Comparison of ENCODE assay signal across 7 cellular contexts in genomic region chr3:146468932-146469205, GRCh38. TPM values are rescaled to one million over a fixed set of nuclear protein-coding genes. Genes with fewer than 3 reads are reported as not detected.
A peak's percentile ranks its signal among the peaks of the same experiment; 100 is the strongest.
DNase-seq lines count a peak whose midpoint lies in the region; ATAC-seq and TF ChIP-seq lines count a peak whose summit lies in the region.
"Not testable (repeated sequence)": the region's sequence is repeated elsewhere in the genome, so short reads cannot be mapped to it uniquely, and the experiment has no call there.

No MANE protein-coding gene starts in this region.

- peak overlapping the region; percentile 67 to 86 (median 72) for H3K27ac ChIP-seq in Peyer's patch
- H3K27ac ChIP-seq in left ventricle myocardium inferior (replicated peaks) = peak overlapping the region; percentile 52
- H3K27ac ChIP-seq in smooth muscle cell (ENCODE audit: low read depth) = not testable (repeated sequence)

- not testable (repeated sequence) for H3K4me1 Mint-ChIP-seq in activated T-helper 17 cell treated with anti-CD3 and anti-CD28 coated beads, Interleukin-2, amount 50 U/mL, for 72 hours; dendritic cell treated with granulocyte-macrophage colony-stimulating factor and Interleukin-4, amounts not matched to agents 40 ng/mL and 50 ng/mL, for 4 days (ENCODE audit: low read depth)
- H3K4me1 Mint-ChIP-seq in naive thymus-derived CD8-positive, alpha-beta T cell = peaks cover 2 to 16% (median 11%) of the 10 kb centered on the region in 4 donors

- not testable (repeated sequence) for H3K36me3 ChIP-seq in H7 (replicated peaks; ENCODE audit: control insufficient read depth, insufficient read depth, low read length); Peyer's patch; left ventricle myocardium inferior; smooth muscle cell (ENCODE audit: low read depth)

- H3K36me3 Mint-ChIP-seq in activated T-helper 17 cell treated with anti-CD3 and anti-CD28 coated beads, Interleukin-2, amount 50 U/mL, for 72 hours (ENCODE audit: low read depth); dendritic cell treated with granulocyte-macrophage colony-stimulating factor and Interleukin-4, amounts not matched to agents 40 ng/mL and 50 ng/mL, for 4 days (ENCODE audit: low read depth); naive thymus-derived CD8-positive, alpha-beta T cell: not testable (repeated sequence)

- TF ChIP-seq CTCF in Peyer's patch (IDR thresholded peaks at IDR 0.05); left ventricle myocardium inferior (IDR thresholded peaks at IDR 0.05; ENCODE audit: borderline replicate concordance); smooth muscle cell (IDR thresholded peaks at IDR 0.05; ENCODE audit: borderline replicate concordance, insufficient read depth, poor library complexity, severe bottlenecking): not testable (repeated sequence)

- peak overlapping the region; percentile 90 for H2AFZ ChIP-seq in smooth muscle cell (ENCODE audit: low read depth)

- peak overlapping the region; percentile 78 for H3K4me3 Mint-ChIP-seq in activated T-helper 17 cell treated with anti-CD3 and anti-CD28 coated beads, Interleukin-2, amount 50 U/mL, for 72 hours
- peak overlapping the region; percentile 89 for H3K4me3 Mint-ChIP-seq in dendritic cell treated with granulocyte-macrophage colony-stimulating factor and Interleukin-4, amounts not matched to agents 40 ng/mL and 50 ng/mL, for 4 days
- peak overlapping the region; percentile 72 to 88 (median 82) for H3K4me3 Mint-ChIP-seq in naive thymus-derived CD8-positive, alpha-beta T cell

- not testable (repeated sequence) for H3K79me2 ChIP-seq in smooth muscle cell (ENCODE audit: low read depth)

- H3K9me3 Mint-ChIP-seq in activated T-helper 17 cell treated with anti-CD3 and anti-CD28 coated beads, Interleukin-2, amount 50 U/mL, for 72 hours; dendritic cell treated with granulocyte-macrophage colony-stimulating factor and Interleukin-4, amounts not matched to agents 40 ng/mL and 50 ng/mL, for 4 days; naive thymus-derived CD8-positive, alpha-beta T cell: not testable (repeated sequence)

- not testable (repeated sequence) for H3F3A ChIP-seq in smooth muscle cell (ENCODE audit: low read depth)

- H3K4me1 ChIP-seq in Peyer's patch; smooth muscle cell (ENCODE audit: low read depth): not testable (repeated sequence)
- H3K4me1 ChIP-seq in left ventricle myocardium inferior = peaks cover 14% of the 10 kb centered on the region

- WGBS in smooth muscle cell (ENCODE audit: low lambda C conversion rate) = 83% methylated on average over 8 of the region's 8 CpGs

- intact Hi-C loops in dendritic cell treated with granulocyte-macrophage colony-stimulating factor and Interleukin-4, amounts not matched to agents 40 ng/mL and 50 ng/mL, for 4 days (cut with micrococcal nuclease) = loop anchor here (2.0 kb wide), 1 partner anchor 76 kb away; the partner anchor contains the start of gene PLSCR1
- intact Hi-C loops in left ventricle myocardium inferior (cut with micrococcal nuclease) = not testable (repeated sequence)

- DNase-seq in H7; Peyer's patch; left ventricle myocardium inferior; naive thymus-derived CD8-positive, alpha-beta T cell; smooth muscle cell (lab: John Stamatoyannopoulos, UW; ENCODE audit: unreplicated experiment): not testable (repeated sequence)

- ATAC-seq in activated T-helper 17 cell treated with anti-CD3 and anti-CD28 coated beads, Interleukin-2, amount 50 U/mL, for 72 hours (replicated peaks); naive thymus-derived CD8-positive, alpha-beta T cell: not testable (repeated sequence)

- POLR2A ChIA-PET in naive thymus-derived CD8-positive, alpha-beta T cell (lab: Charles Lee) = interaction anchor here (1.6 kb wide), 1 partner anchor 76 kb away, joined by 6 read pairs; the partner anchor contains the start of gene PLSCR1

- not testable (repeated sequence) for H3K9ac ChIP-seq in smooth muscle cell (ENCODE audit: low read depth)

- peak overlapping the region; percentile 67 for H3K27ac Mint-ChIP-seq in activated T-helper 17 cell treated with anti-CD3 and anti-CD28 coated beads, Interleukin-2, amount 50 U/mL, for 72 hours
- peak overlapping the region; percentile 92 for H3K27ac Mint-ChIP-seq in dendritic cell treated with granulocyte-macrophage colony-stimulating factor and Interleukin-4, amounts not matched to agents 40 ng/mL and 50 ng/mL, for 4 days
- H3K27ac Mint-ChIP-seq in naive thymus-derived CD8-positive, alpha-beta T cell = peak overlapping the region; percentile 56 to 93 (median 82)

- H4K20me1 ChIP-seq in smooth muscle cell (ENCODE audit: low read depth) = not testable (repeated sequence)

- H3K4me3 ChIP-seq in H7 (ENCODE audit: insufficient read depth, low read depth, low read length) (peak overlapping the region; percentile 56), Peyer's patch (peak overlapping the region; percentile 52 to 63 (median 59)), left ventricle myocardium inferior (peak overlapping the region; percentile 70), smooth muscle cell (peak overlapping the region; percentile 53)

- not testable (repeated sequence) for H3K27me3 ChIP-seq in H7 (ENCODE audit: control insufficient read depth, insufficient read depth, low read length); Peyer's patch; left ventricle myocardium inferior (ENCODE audit: low read depth); smooth muscle cell (ENCODE audit: low read depth)

- H3K4me2 ChIP-seq in smooth muscle cell = peak overlapping the region; percentile 83

- H3K27me3 Mint-ChIP-seq in activated T-helper 17 cell treated with anti-CD3 and anti-CD28 coated beads, Interleukin-2, amount 50 U/mL, for 72 hours; dendritic cell treated with granulocyte-macrophage colony-stimulating factor and Interleukin-4, amounts not matched to agents 40 ng/mL and 50 ng/mL, for 4 days; naive thymus-derived CD8-positive, alpha-beta T cell: not testable (repeated sequence)

- not testable (repeated sequence) for TF ChIP-seq POLR2A in Peyer's patch (IDR thresholded peaks at IDR 0.05)

- not testable (repeated sequence) for H3K9me3 ChIP-seq in Peyer's patch; left ventricle myocardium inferior (replicated peaks); smooth muscle cell (replicated peaks; ENCODE audit: low read depth)

RNA-seq across cellular contexts. Expression of gene PLSCR2, which starts 0.5 kb away (rescaled TPM):
- total RNA-seq in H7 (2014; rRNA removed; shearing (Covaris generic)) = 5.1 TPM in 1 of 2 replicates, not detected in the other
- not detected for total RNA-seq in Peyer's patch
- total RNA-seq in activated T-helper 17 cell treated with anti-CD3 and anti-CD28 coated beads, Interleukin-2, amount 50 U/mL, for 72 hours = not detected
- total RNA-seq in left ventricle myocardium inferior = not detected
- total RNA-seq in naive thymus-derived CD8-positive, alpha-beta T cell = under 1 TPM in 1 of 2 experiments, not detected in 1; 0.31 TPM
- 1 to 10 TPM in 1 of 3 donors, under 1 TPM in 1, not detected in 1; 0.76 to 1.2 TPM for polyA plus RNA-seq in naive thymus-derived CD8-positive, alpha-beta T cell
- 0.58 TPM in 1 of 2 replicates, not detected in the other for total RNA-seq in smooth muscle cell
- not detected in 2 replicates for polyA plus RNA-seq in smooth muscle cell
